8 cellular contexts compared by ENCODE assay signal in the genomic region with DNA sequence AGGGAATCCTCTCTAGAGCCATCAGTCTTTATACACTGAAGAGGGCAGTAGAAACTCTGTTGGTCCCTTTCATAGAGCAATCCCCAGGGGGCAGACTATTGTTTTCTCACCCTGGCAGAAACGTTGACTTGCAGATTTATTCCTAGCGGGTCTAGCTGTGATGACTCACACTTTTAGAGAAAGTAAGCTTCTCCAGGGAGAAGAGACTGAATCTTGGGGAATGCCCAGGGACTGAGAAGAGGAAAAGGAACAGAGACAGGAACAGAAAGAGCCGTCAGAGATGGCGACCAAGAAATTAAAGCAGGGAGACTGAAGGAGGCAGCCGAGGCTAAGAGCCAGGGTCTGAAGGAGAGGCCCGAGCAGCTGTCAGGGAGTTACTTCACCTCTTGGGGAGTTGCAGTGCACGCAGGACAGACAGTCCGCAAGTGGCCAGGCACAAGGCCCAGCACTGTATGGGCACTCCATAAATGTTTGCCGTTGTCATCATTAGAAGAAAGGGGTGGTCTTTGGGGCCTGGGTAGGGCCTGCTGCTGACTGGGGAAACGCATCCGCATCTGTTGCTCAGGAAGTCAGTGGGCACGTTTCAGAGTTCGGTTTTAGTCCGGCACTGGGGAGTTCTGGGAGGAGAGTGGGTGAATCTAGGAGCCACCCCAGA. TPM values are rescaled to one million over a fixed set of nuclear protein-coding genes. Genes with fewer than 3 reads are reported as not detected.
DNase-seq lines count a peak whose midpoint lies in the region; ATAC-seq and TF ChIP-seq lines count a peak whose summit lies in the region.

No MANE protein-coding gene starts in this region.

- H4K91ac ChIP-seq in trophoblast cell (ENCODE audit: low read depth, low read length): peak overlapping the region; percentile 80

- peak overlapping the region; percentile 62 for H2BK12ac ChIP-seq in trophoblast cell (ENCODE audit: low read length)

- peak overlapping the region; percentile 23 for H3K4me2 ChIP-seq in trophoblast cell (ENCODE audit: low read length)

- peak overlapping the region; percentile 69 for H3K14ac ChIP-seq in trophoblast cell (ENCODE audit: low read length)

- peaks cover 6% of the 10 kb centered on the region for H3K79me1 ChIP-seq in trophoblast cell (ENCODE audit: low read length)

- H4K12ac ChIP-seq in trophoblast cell (ENCODE audit: low read depth, low read length): peak overlapping the region; percentile 67

- 4 to 34% (median 4%) methylated on average over 14 of the region's 14 CpGs for WGBS in adipose tissue, 3 donors
- WGBS in trophoblast cell (ENCODE audit: extremely low coverage, insufficient coverage, insufficient read length): no CpG with 5 or more reads among the region's 14 CpGs

- TF ChIP-seq CTCF in AG09309 (IDR thresholded peaks at IDR 0.05; ENCODE audit: control insufficient read depth, insufficient read depth, low read depth, low read length, missing control alignments) (peak; percentile 66), GM12873 (IDR thresholded peaks at IDR 0.05; ENCODE audit: insufficient read depth, low read depth, low read length, missing control alignments) (peak; percentile 58), cardiac muscle cell (IDR thresholded peaks at IDR 0.05; ENCODE audit: low read depth, low read length) (peak; percentile 64)

- H2BK5ac ChIP-seq in trophoblast cell (ENCODE audit: low read depth, low read length, poor library complexity): peak overlapping the region; percentile 54

- peak overlapping the region; percentile 32 for H2AFZ ChIP-seq in trophoblast cell (ENCODE audit: insufficient read depth, low read length, poor library complexity)

- DNase-seq in AG09309 (ENCODE audit: low read depth): peak; percentile 85
- DNase-seq in OCI-M1 (lab: John Stamatoyannopoulos, UW): peak; percentile 88
- DNase-seq in cardiac muscle cell (ENCODE audit: low read depth in 1 of 2, low spot score in 1 of 2): peak; percentile 59 to 96
- DNase-seq in trophoblast cell: peak; percentile 72 to 81

- no peak overlapping the region for H3K4ac ChIP-seq in trophoblast cell (ENCODE audit: low read depth, low read length)

- no peaks in the 10 kb centered on the region for H3K9me3 ChIP-seq in cardiac muscle cell (ENCODE audit: low read depth)
- H3K9me3 ChIP-seq in trophoblast cell (ENCODE audit: insufficient read depth, low read depth, low read length): peaks cover 5% of the 10 kb centered on the region

- ATAC-seq in HG03354 (IDR thresholded peaks at IDR 0.05; ENCODE audit: poor library complexity, severe bottlenecking, unreplicated experiment): peak; percentile 81
- no peak for ATAC-seq in HG02870 (IDR thresholded peaks at IDR 0.05; ENCODE audit: unreplicated experiment)

- H3K18ac ChIP-seq in trophoblast cell (ENCODE audit: low read length): peak overlapping the region; percentile 54

- H3K36me3 ChIP-seq in cardiac muscle cell (no peaks in the 10 kb centered on the region), trophoblast cell (ENCODE audit: control insufficient read depth in 1 of 2, insufficient read depth in 2 of 2, low read length in 2 of 2) (peaks cover 13 to 21% of the 10 kb centered on the region in 2 experiments)

- H3K23ac ChIP-seq in trophoblast cell (ENCODE audit: low read length): no peak overlapping the region

- no peaks in the 10 kb centered on the region for H3K27me3 ChIP-seq in cardiac muscle cell
- no peaks in the 10 kb centered on the region for H3K27me3 ChIP-seq in trophoblast cell (ENCODE audit: insufficient read depth, low read length)

- H2AK5ac ChIP-seq in trophoblast cell (ENCODE audit: low read length): peak overlapping the region; percentile 49

- peak overlapping the region; percentile 40 for H2BK120ac ChIP-seq in trophoblast cell (ENCODE audit: insufficient read depth, low read length, poor library complexity)

- H3K27ac ChIP-seq in adipose tissue (ENCODE audit: low read depth, low read length): peak overlapping the region; percentile 57
- peak overlapping the region; percentile 43 for H3K27ac ChIP-seq in cardiac muscle cell
- peak overlapping the region; percentile 77 for H3K27ac ChIP-seq in trophoblast cell (ENCODE audit: low read depth, low read length)

- H4K8ac ChIP-seq in trophoblast cell (ENCODE audit: low read depth, low read length): peak overlapping the region; percentile 75

- H3K4me1 ChIP-seq in cardiac muscle cell (ENCODE audit: low read depth) (peaks cover 23% of the 10 kb centered on the region), trophoblast cell (ENCODE audit: control insufficient read depth in 1 of 2, insufficient read depth in 2 of 2, low read length in 2 of 2) (peaks cover 14 to 16% of the 10 kb centered on the region in 2 experiments)

- H3K9ac ChIP-seq in trophoblast cell (ENCODE audit: low read length): no peak overlapping the region

- H3K4me3 ChIP-seq in AG09309 (ENCODE audit: control insufficient read depth, low read depth, low read length): no peak overlapping the region
- H3K4me3 ChIP-seq in cardiac muscle cell: no peak overlapping the region
- no peak overlapping the region for H3K4me3 ChIP-seq in trophoblast cell (ENCODE audit: low read depth, low read length)

- peaks cover 3% of the 10 kb centered on the region for H3K79me2 ChIP-seq in trophoblast cell (ENCODE audit: control insufficient read depth, insufficient read depth, low read length, poor library complexity)

RNA-seq across cellular contexts. Expression of a gene that starts 13.0 kb away (rescaled TPM):
- polyA plus RNA-seq in adipose tissue (100 to 1,000 TPM in 1 of 3 donors, 1 to 10 TPM in 2; 8.7 to 117 (median 9.8) TPM), cardiac muscle cell (0.39 and 1.2 TPM in 2 replicates)
- 0.86 and 0.99 TPM in 2 replicates for total RNA-seq in cardiac muscle cell
- 17.4 and 20.1 TPM in 2 replicates for polyA plus RNA-seq in trophoblast cell (2013)

RNA-seq across cellular contexts. Expression of a gene that starts 18.4 kb away (rescaled TPM):
- polyA plus RNA-seq in adipose tissue (100 to 1,000 TPM in 1 of 3 donors, 10 to 100 TPM in 2; 46.8 to 238 (median 68.9) TPM), cardiac muscle cell (41.7 and 42.3 TPM in 2 replicates)
- total RNA-seq in cardiac muscle cell: 32.8 and 33.3 TPM in 2 replicates
- polyA plus RNA-seq in trophoblast cell (2013): 81.0 and 90.7 TPM in 2 replicates

RNA-seq across cellular contexts. Expression of a gene that starts 51.9 kb away (rescaled TPM):
- polyA plus RNA-seq in adipose tissue (10 to 100 TPM in 1 of 3 donors, 1 to 10 TPM in 2; 1.0 to 17.0 (median 5.0) TPM), cardiac muscle cell (not detected in 2 replicates)
- total RNA-seq in cardiac muscle cell: 0.25 and 0.66 TPM in 2 replicates
- polyA plus RNA-seq in trophoblast cell (2013): 2.3 and 2.7 TPM in 2 replicates
